Comparison of ENCODE assay signal across 1 cellular context in genomic region chr16:69711115-69711740, GRCh38.
TF ChIP-seq lines count a peak whose summit lies in the region.

No MANE protein-coding gene starts in this region.

TF ChIP-seq in GM23338, 12 proteins besides CTCF, POLR2A, EP300 and RAD21 (continued from another document):
- TF ChIP-seq ETS1 (IDR thresholded peaks at IDR 0.05): no peak
- TF ChIP-seq STAT1 (IDR thresholded peaks at IDR 0.05; ENCODE audit: unreplicated experiment): no peak
- TF ChIP-seq ZNF462 (CRISPR knock-in tag; IDR thresholded peaks at IDR 0.05): no peak
- TF ChIP-seq REST (IDR thresholded peaks at IDR 0.05; ENCODE audit: unreplicated experiment): no peak
- TF ChIP-seq EZH2phosphoT487 (IDR thresholded peaks at IDR 0.05; ENCODE audit: unreplicated experiment): no peak
- TF ChIP-seq NANOG (IDR thresholded peaks at IDR 0.05; ENCODE audit: borderline replicate concordance): no peak
- no peak for TF ChIP-seq EZH2 (IDR thresholded peaks at IDR 0.05; ENCODE audit: low read depth, unreplicated experiment)
